15 cellular contexts compared by ENCODE assay signal in the genomic region with DNA sequence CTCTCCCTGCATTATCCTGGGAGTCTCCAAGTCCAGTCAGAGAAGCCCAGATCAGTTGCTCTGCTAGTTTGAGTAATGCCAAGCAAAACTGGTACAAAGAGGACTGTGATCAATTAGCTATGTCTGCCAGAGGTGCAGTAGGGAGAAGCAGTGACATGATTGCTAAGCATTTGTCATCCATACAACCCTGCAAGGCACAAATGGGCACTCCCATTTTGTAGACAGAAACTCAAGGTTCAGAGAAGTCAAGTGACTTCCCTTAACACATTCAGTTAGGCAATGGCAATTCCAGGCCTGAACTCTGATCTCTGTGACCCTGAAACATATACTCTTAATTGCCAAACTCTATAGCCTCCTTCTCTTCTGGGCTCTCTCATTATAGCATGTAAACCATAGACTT. TPM values are rescaled to one million over a fixed set of nuclear protein-coding genes. Genes with fewer than 3 reads are reported as not detected.
A peak's percentile ranks its signal among the peaks of the same experiment; 100 is the strongest.
DNase-seq lines count a peak whose midpoint lies in the region; ATAC-seq and TF ChIP-seq lines count a peak whose summit lies in the region.
"Had no signal": no experiment of that assay in that cellular context is flagged by ENCODE, and none has a peak within 500 bp of the region (broad histone marks: within the 10 kb centered on the region; RNA-seq: fewer than 3 reads in every experiment).

No MANE protein-coding gene starts in this region.

- H3K9me3 ChIP-seq in Caco-2 = no peaks in the 10 kb centered on the region
- H3K9me3 ChIP-seq: BE2C had no signal

- H3K36me3 ChIP-seq in Caco-2 (ENCODE audit: control insufficient read depth, insufficient read depth, low read length) = peaks cover 18% of the 10 kb centered on the region
- H3K36me3 ChIP-seq: neural progenitor cell had no signal

- peaks cover 25% of the 10 kb centered on the region for H3K4me1 Mint-ChIP-seq in Caco-2 (ENCODE audit: low read depth, unreplicated experiment)
- H3K4me1 Mint-ChIP-seq: neural progenitor cell had no signal

- TF ChIP-seq CTCF in Caco-2 (IDR thresholded peaks at IDR 0.05; ENCODE audit: insufficient read depth in 1 of 2, low read depth in 1 of 2, low read length in 1 of 2, severe bottlenecking in 1 of 2, unreplicated experiment in 1 of 2) (no peak), RWPE1 (conservative IDR thresholded peaks at IDR 0.05; ENCODE audit: low read depth) (no peak), foreskin keratinocyte (conservative IDR thresholded peaks at IDR 0.05) (no peak)

- POLR2A ChIA-PET in Caco-2 (lab: Charles Lee) (no interaction called here), RWPE1 (lab: Yijun Ruan, JAX; ENCODE audit: low non-redundant PET) (no interaction called here)

- peaks cover 89% of the 10 kb centered on the region for H3K36me3 Mint-ChIP-seq in Caco-2 (ENCODE audit: insufficient read depth, unreplicated experiment)
- H3K36me3 Mint-ChIP-seq: activated CD4-positive, alpha-beta memory T cell treated with anti-CD3 and anti-CD28 coated beads for 36 hours had no signal

- DNase-seq in Caco-2 (no peak), RWPE1 (ENCODE audit: low spot score) (no peak), foreskin keratinocyte (peak; percentile 67 to 91), renal cortical epithelial cell (ENCODE audit: low read depth) (peak; percentile 25), COR-L47 (lab: John Stamatoyannopoulos, UW) (no peak), COLO829 (ENCODE audit: low spot score) (no peak), hippocampal formation (lab: John Stamatoyannopoulos, UW) (no peak), UCSD-AML1 (lab: John Stamatoyannopoulos, UW; ENCODE audit: unreplicated experiment) (no peak)
- DNase-seq: activated CD4-positive, alpha-beta memory T cell treated with anti-CD3 and anti-CD28 coated beads for 36 hours; activated gamma-delta T cell treated with Interleukin-2 at 50 U/mL for 16 hours; BE2C; Karpas-422; NCI-H2171 treated with DMSO at 0.1 percent for 48 hours had no signal

- BruUV-seq in Caco-2 (replicated peaks; lab: Mats Ljungman, UMichigan) = no TSS peak

- H3K27me3 Mint-ChIP-seq in Caco-2 (ENCODE audit: insufficient read depth, unreplicated experiment) = no peaks in the 10 kb centered on the region
- H3K27me3 Mint-ChIP-seq: activated CD4-positive, alpha-beta memory T cell treated with anti-CD3 and anti-CD28 coated beads for 36 hours had no signal

- H3K27ac Mint-ChIP-seq in Caco-2 (ENCODE audit: unreplicated experiment) = peak overlapping the region; percentile 81
- H3K27ac Mint-ChIP-seq: activated CD4-positive, alpha-beta memory T cell treated with anti-CD3 and anti-CD28 coated beads for 36 hours; neural progenitor cell; T-helper 1 cell treated with Interleukin-12 subunit alpha and Interleukin-12 subunit beta and Interleukin-4 antibody, amounts not matched to agents 30 μg/mL and 1 μg/mL, for 36 hours had no signal

- no peaks in the 10 kb centered on the region for H3K9me3 Mint-ChIP-seq in Caco-2 (ENCODE audit: unreplicated experiment)
- H3K9me3 Mint-ChIP-seq: activated CD4-positive, alpha-beta memory T cell treated with anti-CD3 and anti-CD28 coated beads for 36 hours; neural progenitor cell; T-helper 1 cell treated with Interleukin-12 subunit alpha and Interleukin-12 subunit beta and Interleukin-4 antibody, amounts not matched to agents 30 μg/mL and 1 μg/mL, for 36 hours had no signal

- ATAC-seq in foreskin keratinocyte = peak; percentile 76

- CTCF ChIA-PET in Caco-2 (lab: Charles Lee) = interaction anchor here (1.3 to 2.0 kb wide), 2 partner anchors 83 to 119 kb away, joined by 3 to 22 read pairs; partner anchors contain the start of gene MYOZ3
- CTCF ChIA-PET in RWPE1 (lab: Yijun Ruan, JAX) = interaction anchor here (0.6 to 1.7 kb wide), 5 partner anchors 77 to 470 kb away, joined by 3 to 6 read pairs (median 3); no protein-coding TSS in a partner anchor

- H3K4me3 Mint-ChIP-seq in Caco-2 (ENCODE audit: unreplicated experiment) = no peak overlapping the region
- H3K4me3 Mint-ChIP-seq: activated CD4-positive, alpha-beta memory T cell treated with anti-CD3 and anti-CD28 coated beads for 36 hours; neural progenitor cell; T-helper 1 cell treated with Interleukin-12 subunit alpha and Interleukin-12 subunit beta and Interleukin-4 antibody, amounts not matched to agents 30 μg/mL and 1 μg/mL, for 36 hours had no signal

- H3K27ac ChIP-seq in RWPE1 (peak overlapping the region; percentile 71), foreskin keratinocyte (peak overlapping the region; percentile 79)
- H3K27ac ChIP-seq: neural progenitor cell had no signal

- H3K4me1 ChIP-seq in Caco-2 (peaks cover 34% of the 10 kb centered on the region), foreskin keratinocyte (peaks cover 12% of the 10 kb centered on the region)
- H3K4me1 ChIP-seq: BE2C, neural progenitor cell had no signal

- no peak overlapping the region for H3K4me3 ChIP-seq in Caco-2 (ENCODE audit: low read depth, low read length)
- H3K4me3 ChIP-seq: neural progenitor cell had no signal

- intact Hi-C loops in Caco-2 (cut with micrococcal nuclease; ENCODE audit: unreplicated experiment) = loop anchor here (1.0 kb wide), 1 partner anchor 19 kb away; no protein-coding TSS in a partner anchor

- H3K27me3 ChIP-seq in Caco-2 (replicated peaks; ENCODE audit: control insufficient read depth, insufficient read depth, low read length) (no peaks in the 10 kb centered on the region), foreskin keratinocyte (no peaks in the 10 kb centered on the region)
- H3K27me3 ChIP-seq: BE2C, neural progenitor cell had no signal

RNA-seq across cellular contexts. Expression of gene NDST1, which starts 34.0 kb away (rescaled TPM):
- total RNA-seq in Caco-2 (2022) (106 and 110 TPM in 2 replicates), foreskin keratinocyte (53.4 and 56.2 TPM in 2 replicates), renal cortical epithelial cell (86.0 and 225 TPM in 2 replicates)
- polyA plus RNA-seq in foreskin keratinocyte = 15.3 and 16.8 TPM in 2 replicates

Comparison
In these comparisons a context has a peak if more than half of its experiments do, and no peak if none do; other contexts are left out.
1. DNase-seq: peak in foreskin keratinocyte (2 of 2) and renal cortical epithelial cell (single experiment); none in Caco-2 (0 of 2), RWPE1 (single experiment), COR-L47 (single experiment), COLO829 (single experiment), hippocampal formation (0 of 2) and UCSD-AML1 (single experiment).